Comparison of ENCODE assay signal across 7 cellular contexts in genomic region chr10:722281-723060, GRCh38. TPM values are rescaled to one million over a fixed set of nuclear protein-coding genes. Genes with fewer than 3 reads are reported as not detected.
"Had no signal": no experiment of that assay in that cellular context is flagged by ENCODE, and none has a peak within 500 bp of the region (broad histone marks: within the 10 kb centered on the region; RNA-seq: fewer than 3 reads in every experiment).

No MANE protein-coding gene starts in this region.

- H3K4me3 ChIP-seq: K562 had no signal

- DNase-seq: IMR-90, KBM-7 had no signal

- FAIRE-seq: HepG2, HTR-8/SVneo, K562 had no signal

- H3K27ac ChIP-seq: HL-60 had no signal

- H3K4me3 Mint-ChIP-seq: IgD-negative memory B cell had no signal

- ATAC-seq: HepG2, K562 had no signal

- H3K27ac Mint-ChIP-seq: IgD-negative memory B cell had no signal

RNA-seq across cellular contexts. Expression of gene DIP2C, which starts 33.0 kb away (rescaled TPM):
- total RNA-seq: K562 had no signal
